Comparison of ENCODE assay signal across 8 cellular contexts in the genomic region with DNA sequence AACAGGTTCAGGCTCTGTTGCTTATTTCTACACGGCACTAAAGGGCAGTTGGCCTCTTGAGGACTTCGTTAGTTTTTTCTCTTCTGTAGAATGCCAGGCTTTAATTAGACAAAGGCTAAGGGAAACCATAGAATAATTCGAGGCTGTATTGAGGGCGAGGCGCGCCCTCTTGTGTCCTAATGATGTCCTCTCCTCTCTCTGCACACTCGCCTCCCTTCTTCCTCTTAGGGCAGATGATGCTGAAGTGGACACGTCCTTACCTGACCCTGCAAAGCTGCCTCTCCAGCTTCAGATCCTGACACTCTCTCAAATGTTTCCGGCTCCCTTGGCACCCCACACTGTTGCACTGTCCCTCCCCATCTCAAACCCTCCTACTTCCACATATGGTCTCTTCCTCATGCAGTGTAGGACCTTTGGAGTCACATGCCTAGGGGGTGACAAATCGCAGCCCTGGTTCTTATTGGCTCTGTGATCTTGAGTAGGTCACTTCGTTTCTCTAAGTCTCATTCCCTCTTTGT. TPM values are rescaled to one million over a fixed set of nuclear protein-coding genes. Genes with fewer than 3 reads are reported as not detected.
DNase-seq lines count a peak whose midpoint lies in the region; ATAC-seq and TF ChIP-seq lines count a peak whose summit lies in the region.

No MANE protein-coding gene starts in this region.

- intact Hi-C loops in heart right ventricle (cut with DNase I), result loop anchor here (1.0 to 10.0 kb wide), 15 partner anchors 103 to 346 kb away; no protein-coding TSS in a partner anchor
- intact Hi-C loops in psoas muscle (cut with DNase I), result loop anchor here (1.0 to 10.0 kb wide), 5 partner anchors 88 to 175 kb away; no protein-coding TSS in a partner anchor

- CTCF ChIA-PET in SK-N-SH (lab: Yijun Ruan, JAX), result interaction anchor here (0.6 to 7.9 kb wide), 45 partner anchors 10 to 382 kb away, joined by 3 to 107 read pairs (median 5); a partner anchor contains a TSS

- DNase-seq in AG08395 (ENCODE audit: low spot score) (peak; percentile 89), GM19238 (ENCODE audit: insufficient read length, low spot score) (peak; percentile 35), NCI-H1092 treated with DMSO at 0.1 percent for 48 hours (lab: John Stamatoyannopoulos, UW) (peak; percentile 90), SK-N-SH (peak; percentile 76), heart right ventricle (peak; percentile 72 to 78), psoas muscle (peak; percentile 72 to 80)
- DNase-seq in activated naive CD8-positive, alpha-beta T cell treated with anti-CD3 and anti-CD28 coated beads, Interleukin-2, amount 50 U/mL, for 24 hours, result peak; percentile 61

- H3K27ac Mint-ChIP-seq in activated naive CD8-positive, alpha-beta T cell treated with anti-CD3 and anti-CD28 coated beads, Interleukin-2, amount 50 U/mL, for 24 hours, result no peak overlapping the region

- TF ChIP-seq EP300 in SK-N-SH (IDR thresholded peaks at IDR 0.05; ENCODE audit: borderline replicate concordance in 1 of 2, low read depth in 1 of 2, low read length in 1 of 2), result peak in 1 of 2 experiments; percentile 27; a peak in 1 of 4 replicates

- H3K36me3 ChIP-seq in SK-N-SH (replicated peaks in 1 of 2; ENCODE audit: control insufficient read depth in 1 of 2, insufficient read depth in 2 of 2, low read length in 1 of 2), result no peaks in the 10 kb centered on the region
- H3K36me3 ChIP-seq in heart right ventricle, result no peaks in the 10 kb centered on the region
- no peaks in the 10 kb centered on the region for H3K36me3 ChIP-seq in psoas muscle (ENCODE audit: insufficient read depth in 1 of 2, low read depth in 1 of 2)

- no peaks in the 10 kb centered on the region for H3K9me2 ChIP-seq in SK-N-SH

- H3K4me1 Mint-ChIP-seq in activated naive CD8-positive, alpha-beta T cell treated with anti-CD3 and anti-CD28 coated beads, Interleukin-2, amount 50 U/mL, for 24 hours, result peaks cover 23% of the 10 kb centered on the region

- peak overlapping the region; percentile 7 for H3K4me3 Mint-ChIP-seq in activated naive CD8-positive, alpha-beta T cell treated with anti-CD3 and anti-CD28 coated beads, Interleukin-2, amount 50 U/mL, for 24 hours

- H3F3A ChIP-seq in SK-N-SH (replicated peaks; ENCODE audit: insufficient read depth), result peaks cover 16% of the 10 kb centered on the region

- peak; percentile 56 for ATAC-seq in activated naive CD8-positive, alpha-beta T cell treated with anti-CD3 and anti-CD28 coated beads, Interleukin-2, amount 50 U/mL, for 24 hours
- peak; percentile 47 to 69 (median 60) for ATAC-seq in heart right ventricle
- peak; percentile 54 to 77 (median 68) for ATAC-seq in psoas muscle
- ATAC-seq in GM19467 (IDR thresholded peaks at IDR 0.05; ENCODE audit: unreplicated experiment), result no peak

- peak; percentile 96 for TF ChIP-seq RAD21 in SK-N-SH (IDR thresholded peaks at IDR 0.05; ENCODE audit: low read length)

- H3K9me3 ChIP-seq in SK-N-SH, result no peaks in the 10 kb centered on the region
- no peaks in the 10 kb centered on the region for H3K9me3 ChIP-seq in heart right ventricle
- no peaks in the 10 kb centered on the region for H3K9me3 ChIP-seq in psoas muscle

- no peaks in the 10 kb centered on the region for H4K20me1 ChIP-seq in SK-N-SH (ENCODE audit: insufficient read depth)

- no peak overlapping the region; the same call in 1 of the 2 replicates for H3K9ac ChIP-seq in SK-N-SH

- H3K4me2 ChIP-seq in SK-N-SH, result peak overlapping the region; percentile 47

- H3K27ac ChIP-seq in SK-N-SH (ENCODE audit: low read depth in 2 of 2, low read length in 1 of 2) (peak overlapping the region; percentile 74 to 84), heart right ventricle (peak overlapping the region in 7 of 10 donors; percentile 36 to 92 (median 81)), psoas muscle (no peak overlapping the region)

- no peaks in the 10 kb centered on the region for H3K36me3 Mint-ChIP-seq in activated naive CD8-positive, alpha-beta T cell treated with anti-CD3 and anti-CD28 coated beads, Interleukin-2, amount 50 U/mL, for 24 hours (ENCODE audit: low read depth)

- no peaks in the 10 kb centered on the region for H3K27me3 Mint-ChIP-seq in activated naive CD8-positive, alpha-beta T cell treated with anti-CD3 and anti-CD28 coated beads, Interleukin-2, amount 50 U/mL, for 24 hours

- peaks cover 14% of the 10 kb centered on the region for H3K79me2 ChIP-seq in SK-N-SH (ENCODE audit: insufficient read depth)

- H2AFZ ChIP-seq in SK-N-SH (ENCODE audit: low read depth), result peak overlapping the region; percentile 76

- TF ChIP-seq CTCF in SK-N-SH (IDR thresholded peaks at IDR 0.05), result peak; percentile 93
- TF ChIP-seq CTCF in heart right ventricle (IDR thresholded peaks at IDR 0.05), result peak; percentile 54 to 95 (median 88)
- peak; percentile 83 for TF ChIP-seq CTCF in psoas muscle (IDR thresholded peaks at IDR 0.05)

- H3K27me3 ChIP-seq in SK-N-SH (ENCODE audit: insufficient read depth) (no peaks in the 10 kb centered on the region), heart right ventricle (no peaks in the 10 kb centered on the region), psoas muscle (ENCODE audit: insufficient read depth in 3 of 3, low read length in 2 of 3) (no peaks in the 10 kb centered on the region)

- 5% methylated on average over 11 of the region's 11 CpGs for WGBS in SK-N-SH (ENCODE audit: low lambda C conversion rate)
- 2% methylated on average over 11 of the region's 11 CpGs for WGBS in heart right ventricle, 2 donors
- WGBS in psoas muscle, 3 donors, result 1 to 5% (median 2%) methylated on average over 11 of the region's 11 CpGs

- H3K9me3 Mint-ChIP-seq in activated naive CD8-positive, alpha-beta T cell treated with anti-CD3 and anti-CD28 coated beads, Interleukin-2, amount 50 U/mL, for 24 hours, result no peaks in the 10 kb centered on the region

- POLR2A ChIA-PET in SK-N-SH (lab: Yijun Ruan, JAX), result interaction anchor here (0.5 to 1.0 kb wide), 2 partner anchors 15 to 155 kb away, joined by 3 read pairs; no protein-coding TSS in a partner anchor

- peak overlapping the region in 1 of 2 experiments; percentile 46; a peak in 1 of 4 replicates for H3K4me3 ChIP-seq in SK-N-SH (ENCODE audit: low read depth in 2 of 2, low read length in 1 of 2)
- no peak overlapping the region for H3K4me3 ChIP-seq in heart right ventricle
- H3K4me3 ChIP-seq in psoas muscle, result no peak overlapping the region

- H3K4me1 ChIP-seq in SK-N-SH (ENCODE audit: control insufficient read depth in 1 of 2, insufficient read depth in 2 of 2, low read depth in 1 of 2, low read length in 1 of 2) (peaks cover 18 to 26% of the 10 kb centered on the region in 2 experiments), heart right ventricle (peaks cover 5 to 66% (median 49%) of the 10 kb centered on the region in 9 donors), psoas muscle (peaks cover 24% of the 10 kb centered on the region)

TF ChIP-seq in SK-N-SH, 30 proteins besides CTCF, POLR2A, EP300 and RAD21 (continues in another document):
- TF ChIP-seq SMC3 (IDR thresholded peaks at IDR 0.05; ENCODE audit: low read depth, low read length) (peak; percentile 83), FOXJ3 (CRISPR knock-in tag; IDR thresholded peaks at IDR 0.05) (no peak), TCF12 (IDR thresholded peaks at IDR 0.05) (no peak), RCOR1 (IDR thresholded peaks at IDR 0.05; ENCODE audit: low read length) (peak; percentile 65; the same call in 1 of the 2 replicates), EZH2phosphoT487 (IDR thresholded peaks at IDR 0.05; ENCODE audit: borderline replicate concordance, low read depth) (no peak), GATA2 (CRISPR knock-in tag; IDR thresholded peaks at IDR 0.05) (no peak), MXI1 (IDR thresholded peaks at IDR 0.05; ENCODE audit: low read depth, low read length) (peak; percentile 49; the same call in 1 of the 2 replicates)
- TF ChIP-seq, protein P1, sequence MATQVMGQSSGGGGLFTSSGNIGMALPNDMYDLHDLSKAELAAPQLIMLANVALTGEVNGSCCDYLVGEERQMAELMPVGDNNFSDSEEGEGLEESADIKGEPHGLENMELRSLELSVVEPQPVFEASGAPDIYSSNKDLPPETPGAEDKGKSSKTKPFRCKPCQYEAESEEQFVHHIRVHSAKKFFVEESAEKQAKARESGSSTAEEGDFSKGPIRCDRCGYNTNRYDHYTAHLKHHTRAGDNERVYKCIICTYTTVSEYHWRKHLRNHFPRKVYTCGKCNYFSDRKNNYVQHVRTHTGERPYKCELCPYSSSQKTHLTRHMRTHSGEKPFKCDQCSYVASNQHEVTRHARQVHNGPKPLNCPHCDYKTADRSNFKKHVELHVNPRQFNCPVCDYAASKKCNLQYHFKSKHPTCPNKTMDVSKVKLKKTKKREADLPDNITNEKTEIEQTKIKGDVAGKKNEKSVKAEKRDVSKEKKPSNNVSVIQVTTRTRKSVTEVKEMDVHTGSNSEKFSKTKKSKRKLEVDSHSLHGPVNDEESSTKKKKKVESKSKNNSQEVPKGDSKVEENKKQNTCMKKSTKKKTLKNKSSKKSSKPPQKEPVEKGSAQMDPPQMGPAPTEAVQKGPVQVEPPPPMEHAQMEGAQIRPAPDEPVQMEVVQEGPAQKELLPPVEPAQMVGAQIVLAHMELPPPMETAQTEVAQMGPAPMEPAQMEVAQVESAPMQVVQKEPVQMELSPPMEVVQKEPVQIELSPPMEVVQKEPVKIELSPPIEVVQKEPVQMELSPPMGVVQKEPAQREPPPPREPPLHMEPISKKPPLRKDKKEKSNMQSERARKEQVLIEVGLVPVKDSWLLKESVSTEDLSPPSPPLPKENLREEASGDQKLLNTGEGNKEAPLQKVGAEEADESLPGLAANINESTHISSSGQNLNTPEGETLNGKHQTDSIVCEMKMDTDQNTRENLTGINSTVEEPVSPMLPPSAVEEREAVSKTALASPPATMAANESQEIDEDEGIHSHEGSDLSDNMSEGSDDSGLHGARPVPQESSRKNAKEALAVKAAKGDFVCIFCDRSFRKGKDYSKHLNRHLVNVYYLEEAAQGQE (IDR thresholded peaks at IDR 0.05; ENCODE audit: low read depth, low read length), result no peak

RNA-seq across cellular contexts. Expression of a gene that starts 1.9 kb away (rescaled TPM):
- 2.1 TPM in 2 replicates for polyA plus RNA-seq in SK-N-SH (2012; rRNA removed)
- 1.4 TPM in 2 replicates for polyA plus RNA-seq in SK-N-SH (2012; cell fraction: cytosol; rRNA removed)
- polyA plus RNA-seq in SK-N-SH (2012; cell fraction: nucleus; rRNA removed), result 3.6 and 5.4 TPM in 2 replicates
- 1 to 10 TPM; 3.4 to 9.3 (median 5.8) TPM for total RNA-seq in heart right ventricle
- 1 to 10 TPM in 1 of 2 donors, under 1 TPM in 1; 0.83 to 1.6 TPM for polyA plus RNA-seq in heart right ventricle
- total RNA-seq in psoas muscle, result 1 to 10 TPM; 2.0 to 4.9 (median 3.3) TPM
- polyA plus RNA-seq in psoas muscle, result 1 to 10 TPM in 1 of 3 donors, under 1 TPM in 2; 0.75 to 3.2 (median 0.85) TPM

RNA-seq across cellular contexts. Expression of a gene that starts 39.7 kb away (rescaled TPM):
- polyA plus RNA-seq in SK-N-SH (2012; rRNA removed) (69.5 and 98.7 TPM in 2 replicates), heart right ventricle (10 to 100 TPM; 81.2 to 95.4 TPM), psoas muscle (100 to 1,000 TPM; 221 to 393 (median 338) TPM)
- polyA plus RNA-seq in SK-N-SH (2012; cell fraction: cytosol; rRNA removed), result 70.8 and 111 TPM in 2 replicates
- 124 and 128 TPM in 2 replicates for polyA plus RNA-seq in SK-N-SH (2012; cell fraction: nucleus; rRNA removed)
- total RNA-seq in heart right ventricle (100 to 1,000 TPM in 5 of 10 donors, 10 to 100 TPM in 5; 96.7 to 136 (median 102) TPM), psoas muscle (100 to 1,000 TPM in 3 of 4 donors, 10 to 100 TPM in 1; 74.1 to 427 (median 339) TPM)

Comparison
In these comparisons a context has a peak if more than half of its experiments do, and no peak if none do; other contexts are left out.
1. DNase-seq: peak in every context shown above with its lines; median percentile 90 in NCI-H1092 treated with DMSO at 0.1 percent for 48 hours; 89 in AG08395; 76 in SK-N-SH; 76 in psoas muscle; 75 in heart right ventricle; 61 in activated naive CD8-positive, alpha-beta T cell treated with anti-CD3 and anti-CD28 coated beads, Interleukin-2, amount 50 U/mL, for 24 hours; 35 in GM19238.